1 cellular context compared by ENCODE assay signal in genomic region chr11:62588966-62589637, GRCh38.
TF ChIP-seq lines count a peak whose summit lies in the region.

No MANE protein-coding gene starts in this region.

TF ChIP-seq in HCT116, 20 proteins besides CTCF, POLR2A, EP300 and RAD21:
- no peak for TF ChIP-seq EGR1 (IDR thresholded peaks at IDR 0.05; ENCODE audit: low read depth)
- TF ChIP-seq SRF (IDR thresholded peaks at IDR 0.05; ENCODE audit: low read depth) = no peak
- no peak for TF ChIP-seq ELF1 (IDR thresholded peaks at IDR 0.05; ENCODE audit: borderline replicate concordance, low read depth)
- TF ChIP-seq EZH2 (IDR thresholded peaks at IDR 0.05) = no peak
- no peak for TF ChIP-seq CEBPB (IDR thresholded peaks at IDR 0.05; ENCODE audit: low read depth)
- no peak for TF ChIP-seq MAX (IDR thresholded peaks at IDR 0.05)
- no peak for TF ChIP-seq ATF3 (IDR thresholded peaks at IDR 0.05)
- no peak for TF ChIP-seq SIN3A (IDR thresholded peaks at IDR 0.05; ENCODE audit: low read depth)
